ENCODE assay signal across 16 cellular contexts in the genomic region with DNA sequence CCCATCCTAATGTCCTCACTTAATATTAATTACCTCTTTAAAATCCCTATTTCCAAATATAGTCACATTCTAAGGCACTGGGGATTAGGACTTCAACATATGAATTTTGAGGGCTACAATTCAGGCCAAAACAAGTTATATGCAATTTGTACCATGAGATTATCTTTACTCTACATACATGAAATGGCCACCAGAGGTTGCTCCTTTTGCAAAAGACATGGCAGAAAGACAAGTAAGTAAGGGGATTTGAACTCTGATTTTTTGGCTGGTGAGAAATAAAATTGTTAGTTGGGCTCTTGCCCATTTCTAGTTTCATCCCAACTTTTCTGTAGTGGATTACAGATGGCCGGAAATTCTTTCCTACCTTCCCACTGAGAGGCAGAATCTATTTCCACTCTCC. TPM values are rescaled to one million over a fixed set of nuclear protein-coding genes. Genes with fewer than 3 reads are reported as not detected.
"Had no signal": no experiment of that assay in that cellular context is flagged by ENCODE, and none has a peak within 500 bp of the region (broad histone marks: within the 10 kb centered on the region; RNA-seq: fewer than 3 reads in every experiment).

No MANE protein-coding gene starts in this region.

- H3K36me3 Mint-ChIP-seq: activated naive CD4-positive, alpha-beta T cell treated with anti-CD3 and anti-CD28 coated beads, Interleukin-2, amount 50 U/mL, for 24 hours; immature natural killer cell; stimulated activated naive B cell treated with anti-CD40 and anti-IgM and Interleukin-4, amounts not matched to agents 10 μg/mL and 1 μg/mL and 100 μg/mL, for 72 hours had no signal

- H3K9me3 ChIP-seq: lower lobe of right lung, right lobe of liver, transverse colon had no signal

- H3K4me1 ChIP-seq: foreskin keratinocyte, right lobe of liver had no signal

- ATAC-seq: activated CD4-positive, CD25-positive, alpha-beta regulatory T cell treated with anti-CD3 and anti-CD28 coated beads, Interleukin-2, amount 50 U/mL, for 24 hours; effector memory CD8-positive, alpha-beta T cell; foreskin keratinocyte; lower lobe of right lung; right lobe of liver had no signal

- H3K27ac Mint-ChIP-seq: activated naive CD4-positive, alpha-beta T cell treated with anti-CD3 and anti-CD28 coated beads, Interleukin-2, amount 50 U/mL, for 24 hours; dendritic cell treated with granulocyte-macrophage colony-stimulating factor and Interleukin-4, amounts not matched to agents 40 ng/mL and 50 ng/mL, for 4 days; effector memory CD8-positive, alpha-beta T cell; immature natural killer cell; stimulated activated naive B cell treated with anti-CD40 and anti-IgM and Interleukin-4, amounts not matched to agents 10 μg/mL and 1 μg/mL and 100 μg/mL, for 72 hours had no signal

- DNase-seq: activated T-cell treated with anti-CD3 and anti-CD28 coated beads, Interleukin-2, amount 50 U/mL, for 1 hour; central memory CD4-positive, alpha-beta T cell; effector memory CD8-positive, alpha-beta T cell; foreskin keratinocyte; immature natural killer cell; lower lobe of right lung; midbrain; right lobe of liver; stimulated activated CD4-positive, alpha-beta T cell treated with anti-CD3 and anti-CD28 coated beads, Interleukin-2, amount 100 ng/mL, for 24 hours; stimulated activated naive B cell treated with anti-CD40 and anti-IgM and Interleukin-4, amounts not matched to agents 10 μg/mL and 1 μg/mL and 100 μg/mL, for 72 hours; substantia nigra; transverse colon had no signal

- H3K4me3 ChIP-seq: lower lobe of right lung, right lobe of liver, transverse colon had no signal

- H3K4me3 Mint-ChIP-seq: activated naive CD4-positive, alpha-beta T cell treated with anti-CD3 and anti-CD28 coated beads, Interleukin-2, amount 50 U/mL, for 24 hours; dendritic cell treated with granulocyte-macrophage colony-stimulating factor and Interleukin-4, amounts not matched to agents 40 ng/mL and 50 ng/mL, for 4 days; effector memory CD8-positive, alpha-beta T cell; immature natural killer cell; stimulated activated naive B cell treated with anti-CD40 and anti-IgM and Interleukin-4, amounts not matched to agents 10 μg/mL and 1 μg/mL and 100 μg/mL, for 72 hours had no signal

- H3K27ac ChIP-seq: foreskin keratinocyte, lower lobe of right lung, right lobe of liver, transverse colon had no signal

- H3K36me3 ChIP-seq: lower lobe of right lung, right lobe of liver, transverse colon had no signal

- H3K27me3 ChIP-seq: right lobe of liver had no signal

- H3K9me3 Mint-ChIP-seq: activated naive CD4-positive, alpha-beta T cell treated with anti-CD3 and anti-CD28 coated beads, Interleukin-2, amount 50 U/mL, for 24 hours; dendritic cell treated with granulocyte-macrophage colony-stimulating factor and Interleukin-4, amounts not matched to agents 40 ng/mL and 50 ng/mL, for 4 days; effector memory CD8-positive, alpha-beta T cell; immature natural killer cell; stimulated activated naive B cell treated with anti-CD40 and anti-IgM and Interleukin-4, amounts not matched to agents 10 μg/mL and 1 μg/mL and 100 μg/mL, for 72 hours had no signal

RNA-seq across cellular contexts. Expression of a gene that starts 40.2 kb away (rescaled TPM):
- total RNA-seq: epithelial cell of proximal tubule, foreskin keratinocyte, lower lobe of right lung had no signal
- polyA plus RNA-seq: foreskin keratinocyte, immature natural killer cell had no signal
